ENCODE assay signal across 1 cellular context in the genomic region with DNA sequence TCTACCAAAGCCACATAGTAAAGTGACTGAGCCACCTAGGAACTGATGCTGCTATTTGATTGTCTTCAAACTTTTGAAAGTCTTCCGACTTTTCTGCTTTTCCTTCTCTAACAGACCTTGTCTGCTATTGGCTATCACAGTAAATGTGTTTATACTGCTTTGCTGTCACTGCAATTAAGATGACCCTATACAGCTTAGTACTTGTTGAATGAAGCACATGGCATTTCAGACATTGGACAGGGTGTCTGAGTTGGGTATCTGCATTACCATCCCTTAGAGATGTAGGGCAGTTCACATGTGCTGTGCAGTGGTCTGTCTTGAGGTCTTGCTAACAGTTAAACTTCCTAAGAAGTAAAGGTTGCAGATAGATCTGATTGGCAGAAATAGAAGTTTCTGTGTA.
TF ChIP-seq lines count a peak whose summit lies in the region.

No MANE protein-coding gene starts in this region.

TF ChIP-seq in GM23338, 12 proteins besides CTCF, POLR2A, EP300 and RAD21:
- TF ChIP-seq, protein P1, sequence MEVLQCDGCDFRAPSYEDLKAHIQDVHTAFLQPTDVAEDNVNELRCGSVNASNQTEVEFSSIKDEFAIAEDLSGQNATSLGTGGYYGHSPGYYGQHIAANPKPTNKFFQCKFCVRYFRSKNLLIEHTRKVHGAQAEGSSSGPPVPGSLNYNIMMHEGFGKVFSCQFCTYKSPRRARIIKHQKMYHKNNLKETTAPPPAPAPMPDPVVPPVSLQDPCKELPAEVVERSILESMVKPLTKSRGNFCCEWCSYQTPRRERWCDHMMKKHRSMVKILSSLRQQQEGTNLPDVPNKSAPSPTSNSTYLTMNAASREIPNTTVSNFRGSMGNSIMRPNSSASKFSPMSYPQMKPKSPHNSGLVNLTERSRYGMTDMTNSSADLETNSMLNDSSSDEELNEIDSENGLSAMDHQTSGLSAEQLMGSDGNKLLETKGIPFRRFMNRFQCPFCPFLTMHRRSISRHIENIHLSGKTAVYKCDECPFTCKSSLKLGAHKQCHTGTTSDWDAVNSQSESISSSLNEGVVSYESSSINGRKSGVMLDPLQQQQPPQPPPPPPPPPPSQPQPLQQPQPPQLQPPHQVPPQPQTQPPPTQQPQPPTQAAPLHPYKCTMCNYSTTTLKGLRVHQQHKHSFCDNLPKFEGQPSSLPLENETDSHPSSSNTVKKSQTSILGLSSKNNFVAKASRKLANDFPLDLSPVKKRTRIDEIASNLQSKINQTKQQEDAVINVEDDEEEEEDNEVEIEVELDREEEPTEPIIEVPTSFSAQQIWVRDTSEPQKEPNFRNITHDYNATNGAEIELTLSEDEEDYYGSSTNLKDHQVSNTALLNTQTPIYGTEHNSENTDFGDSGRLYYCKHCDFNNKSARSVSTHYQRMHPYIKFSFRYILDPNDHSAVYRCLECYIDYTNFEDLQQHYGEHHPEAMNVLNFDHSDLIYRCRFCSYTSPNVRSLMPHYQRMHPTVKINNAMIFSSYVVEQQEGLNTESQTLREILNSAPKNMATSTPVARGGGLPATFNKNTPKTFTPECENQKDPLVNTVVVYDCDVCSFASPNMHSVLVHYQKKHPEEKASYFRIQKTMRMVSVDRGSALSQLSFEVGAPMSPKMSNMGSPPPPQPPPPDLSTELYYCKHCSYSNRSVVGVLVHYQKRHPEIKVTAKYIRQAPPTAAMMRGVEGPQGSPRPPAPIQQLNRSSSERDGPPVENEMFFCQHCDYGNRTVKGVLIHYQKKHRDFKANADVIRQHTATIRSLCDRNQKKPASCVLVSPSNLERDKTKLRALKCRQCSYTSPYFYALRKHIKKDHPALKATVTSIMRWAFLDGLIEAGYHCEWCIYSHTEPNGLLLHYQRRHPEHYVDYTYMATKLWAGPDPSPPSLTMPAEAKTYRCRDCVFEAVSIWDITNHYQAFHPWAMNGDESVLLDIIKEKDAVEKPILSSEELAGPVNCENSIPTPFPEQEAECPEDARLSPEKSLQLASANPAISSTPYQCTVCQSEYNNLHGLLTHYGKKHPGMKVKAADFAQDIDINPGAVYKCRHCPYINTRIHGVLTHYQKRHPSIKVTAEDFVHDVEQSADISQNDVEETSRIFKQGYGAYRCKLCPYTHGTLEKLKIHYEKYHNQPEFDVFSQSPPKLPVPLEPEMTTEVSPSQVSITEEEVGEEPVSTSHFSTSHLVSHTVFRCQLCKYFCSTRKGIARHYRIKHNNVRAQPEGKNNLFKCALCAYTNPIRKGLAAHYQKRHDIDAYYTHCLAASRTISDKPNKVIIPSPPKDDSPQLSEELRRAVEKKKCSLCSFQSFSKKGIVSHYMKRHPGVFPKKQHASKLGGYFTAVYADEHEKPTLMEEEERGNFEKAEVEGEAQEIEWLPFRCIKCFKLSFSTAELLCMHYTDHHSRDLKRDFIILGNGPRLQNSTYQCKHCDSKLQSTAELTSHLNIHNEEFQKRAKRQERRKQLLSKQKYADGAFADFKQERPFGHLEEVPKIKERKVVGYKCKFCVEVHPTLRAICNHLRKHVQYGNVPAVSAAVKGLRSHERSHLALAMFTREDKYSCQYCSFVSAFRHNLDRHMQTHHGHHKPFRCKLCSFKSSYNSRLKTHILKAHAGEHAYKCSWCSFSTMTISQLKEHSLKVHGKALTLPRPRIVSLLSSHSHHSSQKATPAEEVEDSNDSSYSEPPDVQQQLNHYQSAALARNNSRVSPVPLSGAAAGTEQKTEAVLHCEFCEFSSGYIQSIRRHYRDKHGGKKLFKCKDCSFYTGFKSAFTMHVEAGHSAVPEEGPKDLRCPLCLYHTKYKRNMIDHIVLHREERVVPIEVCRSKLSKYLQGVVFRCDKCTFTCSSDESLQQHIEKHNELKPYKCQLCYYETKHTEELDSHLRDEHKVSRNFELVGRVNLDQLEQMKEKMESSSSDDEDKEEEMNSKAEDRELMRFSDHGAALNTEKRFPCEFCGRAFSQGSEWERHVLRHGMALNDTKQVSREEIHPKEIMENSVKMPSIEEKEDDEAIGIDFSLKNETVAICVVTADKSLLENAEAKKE (CRISPR knock-in tag; IDR thresholded peaks at IDR 0.05): no peak
- TF ChIP-seq CREB1 (CRISPR knock-in tag; IDR thresholded peaks at IDR 0.05; ENCODE audit: low read depth): no peak
- TF ChIP-seq, protein P2, sequence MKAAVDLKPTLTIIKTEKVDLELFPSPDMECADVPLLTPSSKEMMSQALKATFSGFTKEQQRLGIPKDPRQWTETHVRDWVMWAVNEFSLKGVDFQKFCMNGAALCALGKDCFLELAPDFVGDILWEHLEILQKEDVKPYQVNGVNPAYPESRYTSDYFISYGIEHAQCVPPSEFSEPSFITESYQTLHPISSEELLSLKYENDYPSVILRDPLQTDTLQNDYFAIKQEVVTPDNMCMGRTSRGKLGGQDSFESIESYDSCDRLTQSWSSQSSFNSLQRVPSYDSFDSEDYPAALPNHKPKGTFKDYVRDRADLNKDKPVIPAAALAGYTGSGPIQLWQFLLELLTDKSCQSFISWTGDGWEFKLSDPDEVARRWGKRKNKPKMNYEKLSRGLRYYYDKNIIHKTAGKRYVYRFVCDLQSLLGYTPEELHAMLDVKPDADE (IDR thresholded peaks at IDR 0.05): no peak
- TF ChIP-seq, protein P3, sequence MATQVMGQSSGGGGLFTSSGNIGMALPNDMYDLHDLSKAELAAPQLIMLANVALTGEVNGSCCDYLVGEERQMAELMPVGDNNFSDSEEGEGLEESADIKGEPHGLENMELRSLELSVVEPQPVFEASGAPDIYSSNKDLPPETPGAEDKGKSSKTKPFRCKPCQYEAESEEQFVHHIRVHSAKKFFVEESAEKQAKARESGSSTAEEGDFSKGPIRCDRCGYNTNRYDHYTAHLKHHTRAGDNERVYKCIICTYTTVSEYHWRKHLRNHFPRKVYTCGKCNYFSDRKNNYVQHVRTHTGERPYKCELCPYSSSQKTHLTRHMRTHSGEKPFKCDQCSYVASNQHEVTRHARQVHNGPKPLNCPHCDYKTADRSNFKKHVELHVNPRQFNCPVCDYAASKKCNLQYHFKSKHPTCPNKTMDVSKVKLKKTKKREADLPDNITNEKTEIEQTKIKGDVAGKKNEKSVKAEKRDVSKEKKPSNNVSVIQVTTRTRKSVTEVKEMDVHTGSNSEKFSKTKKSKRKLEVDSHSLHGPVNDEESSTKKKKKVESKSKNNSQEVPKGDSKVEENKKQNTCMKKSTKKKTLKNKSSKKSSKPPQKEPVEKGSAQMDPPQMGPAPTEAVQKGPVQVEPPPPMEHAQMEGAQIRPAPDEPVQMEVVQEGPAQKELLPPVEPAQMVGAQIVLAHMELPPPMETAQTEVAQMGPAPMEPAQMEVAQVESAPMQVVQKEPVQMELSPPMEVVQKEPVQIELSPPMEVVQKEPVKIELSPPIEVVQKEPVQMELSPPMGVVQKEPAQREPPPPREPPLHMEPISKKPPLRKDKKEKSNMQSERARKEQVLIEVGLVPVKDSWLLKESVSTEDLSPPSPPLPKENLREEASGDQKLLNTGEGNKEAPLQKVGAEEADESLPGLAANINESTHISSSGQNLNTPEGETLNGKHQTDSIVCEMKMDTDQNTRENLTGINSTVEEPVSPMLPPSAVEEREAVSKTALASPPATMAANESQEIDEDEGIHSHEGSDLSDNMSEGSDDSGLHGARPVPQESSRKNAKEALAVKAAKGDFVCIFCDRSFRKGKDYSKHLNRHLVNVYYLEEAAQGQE (IDR thresholded peaks at IDR 0.05; ENCODE audit: unreplicated experiment): no peak
- no peak for TF ChIP-seq EZH2phosphoT487 (IDR thresholded peaks at IDR 0.05; ENCODE audit: unreplicated experiment)
- no peak for TF ChIP-seq STAT1 (IDR thresholded peaks at IDR 0.05; ENCODE audit: unreplicated experiment)
- no peak for TF ChIP-seq ZNF114 (CRISPR knock-in tag; IDR thresholded peaks at IDR 0.05)
- no peak for TF ChIP-seq POLR2AphosphoS5 (IDR thresholded peaks at IDR 0.05; ENCODE audit: low read depth)
- TF ChIP-seq JUNB (IDR thresholded peaks at IDR 0.05; ENCODE audit: unreplicated experiment): no peak
- no peak for TF ChIP-seq ZNF331 (CRISPR knock-in tag; IDR thresholded peaks at IDR 0.05; ENCODE audit: low read depth)
- no peak for TF ChIP-seq EZH2 (IDR thresholded peaks at IDR 0.05; ENCODE audit: low read depth, unreplicated experiment)
- no peak for TF ChIP-seq NANOG (IDR thresholded peaks at IDR 0.05; ENCODE audit: borderline replicate concordance)
